ENCODE assay signal across 28 cellular contexts in the genomic region with DNA sequence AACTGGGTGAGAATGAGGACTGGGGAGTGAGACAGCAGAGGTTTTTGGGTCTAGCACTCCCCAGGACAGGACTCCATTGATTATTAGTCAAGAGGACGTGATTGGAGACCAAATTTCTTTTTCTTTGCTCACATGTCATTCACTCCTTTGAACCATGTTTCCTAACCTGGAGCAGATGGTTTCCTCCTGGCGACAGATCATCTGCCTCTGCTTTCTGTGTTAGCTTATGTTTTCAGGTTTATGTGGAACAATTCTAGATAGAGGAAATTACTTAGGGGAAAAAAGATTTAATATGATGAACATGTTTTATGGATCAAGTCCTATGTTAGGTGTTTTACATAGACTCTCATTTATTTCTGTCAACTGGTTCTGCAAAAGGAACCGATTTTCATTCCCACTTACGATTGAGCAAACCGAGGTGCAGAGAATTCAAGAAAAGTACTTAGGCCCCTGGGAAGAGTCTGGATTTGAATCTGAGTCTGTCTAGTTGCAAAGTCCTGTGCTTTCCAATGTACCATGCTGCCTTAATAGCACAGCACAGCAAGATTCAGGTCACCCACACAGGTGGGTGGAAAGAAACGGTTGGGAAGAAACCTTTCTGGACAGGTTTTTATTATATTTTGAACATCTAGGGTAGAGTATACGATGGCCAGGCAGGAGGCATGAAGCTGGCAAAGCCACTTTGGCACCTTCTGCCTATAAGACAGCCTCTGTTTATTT. TPM values are rescaled to one million over a fixed set of nuclear protein-coding genes. Genes with fewer than 3 reads are reported as not detected.
"Had no signal": no experiment of that assay in that cellular context is flagged by ENCODE, and none has a peak within 500 bp of the region (broad histone marks: within the 10 kb centered on the region; RNA-seq: fewer than 3 reads in every experiment).

No MANE protein-coding gene starts in this region.

- FAIRE-seq: colon, keratinocyte, pancreas, small intestine had no signal

- DNase-seq: effector CD8-positive, alpha-beta T cell; endodermal cell; foreskin fibroblast; gastrocnemius medialis; mesenchymal stem cell; mucosa of descending colon; naive B cell; pancreas; right lobe of liver; small intestine; stimulated activated CD4-positive, alpha-beta T cell treated with anti-CD3 and anti-CD28 coated beads, Interleukin-15, amount 100 ng/mL, for 24 hours; stimulated activated CD4-positive, alpha-beta T cell treated with anti-CD3 and anti-CD28 coated beads, Interleukin-2, amount 100 ng/mL, for 48 hours; stimulated activated naive CD4-positive, alpha-beta T cell; stimulated activated naive CD8-positive, alpha-beta T cell treated with anti-CD3 and anti-CD28 coated beads, Interleukin-15, amount 100 ng/mL, for 72 hours; upper lobe of left lung; uterus had no signal

- H3K9me3 ChIP-seq: gastrocnemius medialis, mucosa of descending colon, neutrophil, pancreas, right lobe of liver, thoracic aorta, upper lobe of left lung, uterus had no signal

- H3K4me3 ChIP-seq: gastrocnemius medialis, mucosa of descending colon, pancreas, right lobe of liver, thoracic aorta, tibial nerve, upper lobe of left lung, uterus had no signal

- H3K36me3 Mint-ChIP-seq: mesothelial cell of epicardium; naive B cell; natural killer cell treated with Interleukin-12 subunit alpha and Interleukin-12 subunit beta and Interleukin-15 and Interleukin-18, amount 100 ng/mL, for 72 hours had no signal

- H3K27ac ChIP-seq: epithelial cell of prostate, gastrocnemius medialis, neutrophil, pancreas, right lobe of liver, thoracic aorta, tibial nerve, upper lobe of left lung, uterus had no signal

- H3K4me1 Mint-ChIP-seq: mesothelial cell of epicardium; naive B cell; stimulated activated naive CD8-positive, alpha-beta T cell treated with anti-CD3 and anti-CD28 coated beads, Interleukin-15, amount 100 ng/mL, for 72 hours had no signal

- H3K27ac Mint-ChIP-seq: endodermal cell; mesothelial cell of epicardium; naive B cell; natural killer cell treated with Interleukin-12 subunit alpha and Interleukin-12 subunit beta and Interleukin-15 and Interleukin-18, amount 100 ng/mL, for 72 hours; progenitor cell of endocrine pancreas; stimulated activated naive CD8-positive, alpha-beta T cell treated with anti-CD3 and anti-CD28 coated beads, Interleukin-15, amount 100 ng/mL, for 72 hours had no signal

- H3K4me1 ChIP-seq: gastrocnemius medialis, pancreas, right lobe of liver, tibial nerve, upper lobe of left lung, uterus had no signal

- H3K36me3 ChIP-seq: gastrocnemius medialis, neutrophil, pancreas, right lobe of liver, thoracic aorta, tibial nerve, upper lobe of left lung, uterus had no signal

- H3K4me3 Mint-ChIP-seq: endodermal cell; mesothelial cell of epicardium; naive B cell; natural killer cell treated with Interleukin-12 subunit alpha and Interleukin-12 subunit beta and Interleukin-15 and Interleukin-18, amount 100 ng/mL, for 72 hours; neural crest cell; stimulated activated naive CD8-positive, alpha-beta T cell treated with anti-CD3 and anti-CD28 coated beads, Interleukin-15, amount 100 ng/mL, for 72 hours had no signal

- ATAC-seq: esophagus mucosa; gastrocnemius medialis; left lobe of liver; mucosa of descending colon; natural killer cell treated with Interleukin-12 subunit alpha and Interleukin-12 subunit beta and Interleukin-15 and Interleukin-18, amount 100 ng/mL, for 72 hours; pancreas; right lobe of liver; stimulated activated naive CD8-positive, alpha-beta T cell treated with anti-CD3 and anti-CD28 coated beads, Interleukin-15, amount 100 ng/mL, for 72 hours had no signal

- H3K9me3 Mint-ChIP-seq: endodermal cell; mesothelial cell of epicardium; natural killer cell treated with Interleukin-12 subunit alpha and Interleukin-12 subunit beta and Interleukin-15 and Interleukin-18, amount 100 ng/mL, for 72 hours; stimulated activated naive CD8-positive, alpha-beta T cell treated with anti-CD3 and anti-CD28 coated beads, Interleukin-15, amount 100 ng/mL, for 72 hours had no signal

- H3K27me3 Mint-ChIP-seq: progenitor cell of endocrine pancreas had no signal

- H3K27me3 ChIP-seq: gastrocnemius medialis, pancreas, right lobe of liver, tibial nerve, upper lobe of left lung, uterus had no signal

RNA-seq across cellular contexts. Expression of a gene that starts 30.8 kb away (rescaled TPM):
- total RNA-seq: endodermal cell; natural killer cell treated with Interleukin-12 subunit alpha and Interleukin-12 subunit beta and Interleukin-15 and Interleukin-18, amount 100 ng/mL, for 72 hours had no signal
